In the genomic region with DNA sequence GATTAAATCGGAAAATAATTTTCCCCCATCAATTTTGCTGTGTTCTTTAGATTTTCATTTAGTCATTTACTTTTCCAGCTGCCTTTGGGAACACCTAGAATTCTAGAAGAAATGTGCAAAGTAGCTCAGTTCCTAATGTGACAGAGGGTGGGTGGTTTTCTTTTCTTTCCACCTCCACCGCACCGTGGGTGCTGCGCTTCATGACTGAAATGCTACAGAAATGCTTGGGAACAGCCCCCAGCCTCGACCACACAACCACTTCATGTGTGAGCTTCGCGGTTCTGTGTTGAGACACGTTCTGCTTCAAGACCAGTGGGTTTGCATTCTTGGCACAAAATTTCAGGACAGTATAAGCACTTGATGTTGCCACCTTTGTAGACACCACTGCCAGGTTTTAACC, we compare ENCODE assay signal across 34 cellular contexts.
"Had no signal": no experiment of that assay in that cellular context is flagged by ENCODE, and none has a peak within 500 bp of the region (broad histone marks: within the 10 kb centered on the region; RNA-seq: fewer than 3 reads in every experiment).

No MANE protein-coding gene starts in this region.

- H3K4me1 ChIP-seq: esophagus muscularis mucosa, gastrocnemius medialis had no signal

- H3K4me3 Mint-ChIP-seq: activated B cell treated with CpG ODN at 0.5 μM for 24 hours; activated CD8-positive, alpha-beta T cell treated with anti-CD3 and anti-CD28 coated beads for 36 hours; activated naive CD8-positive, alpha-beta T cell; activated T-cell treated with anti-CD3 and anti-CD28 coated beads, Interleukin-2, amount 50 U/mL, for 4 hours; activated T-helper 17 cell treated with anti-CD3 and anti-CD28 coated beads, Interleukin-2, amount 50 U/mL, for 72 hours; dendritic cell treated with granulocyte-macrophage colony-stimulating factor and Interleukin-4, amounts not matched to agents 40 ng/mL and 50 ng/mL, for 4 days; endodermal cell; T-helper 17 cell; T-helper 2 cell treated with Interferon-gamma antibody and Interleukin-4, amounts not matched to agents 5 μg/mL and 100 μg/mL, for 36 hours had no signal

- ATAC-seq: activated CD4-positive, CD25-positive, alpha-beta regulatory T cell treated with anti-CD3 and anti-CD28 coated beads, Interleukin-2, amount 50 U/mL, for 24 hours; activated CD8-positive, alpha-beta T cell treated with anti-CD3 and anti-CD28 coated beads for 36 hours; activated T-cell treated with anti-CD3 and anti-CD28 coated beads, Interleukin-2, amount 50 U/mL, for 4 hours; activated T-helper 17 cell treated with anti-CD3 and anti-CD28 coated beads, Interleukin-2, amount 50 U/mL, for 72 hours; foreskin keratinocyte; gastrocnemius medialis; T-helper 17 cell had no signal

- H3K4me3 ChIP-seq: coronary artery, dorsolateral prefrontal cortex, esophagus muscularis mucosa, gastrocnemius medialis had no signal

- H3K36me3 ChIP-seq: brain microvascular endothelial cell, gastrocnemius medialis had no signal

- DNase-seq: activated B cell treated with CpG ODN at 0.5 μM for 24 hours; activated CD4-positive, alpha-beta T cell treated with anti-CD3 and anti-CD28 coated beads for 48 hours; activated CD4-positive, alpha-beta T cell treated with anti-CD3 and anti-CD28 coated beads, Interleukin-2, amount 50 U/mL, for 1 hour; activated CD4-positive, alpha-beta T cell treated with anti-CD3 and anti-CD28 coated beads, Interleukin-2, amount 50 U/mL, for 48 hours; activated CD8-positive, alpha-beta memory T cell treated with anti-CD3 and anti-CD28 coated beads for 24 hours; activated CD8-positive, alpha-beta T cell treated with anti-CD3 and anti-CD28 coated beads for 36 hours; activated effector memory CD4-positive, alpha-beta T cell treated with Interleukin-2 at 50 U/mL for 16 hours; activated gamma-delta T cell treated with Interleukin-2 at 50 U/mL for 16 hours; activated naive CD4-positive, alpha-beta T cell treated with anti-CD3 and anti-CD28 coated beads, Interleukin-2, amount 50 U/mL, for 16 hours; activated naive CD4-positive, alpha-beta T cell treated with Interleukin-2 at 50 U/mL for 16 hours; activated T-cell treated with anti-CD3 and anti-CD28 coated beads, Interleukin-2, amount 50 U/mL, for 4 hours; amniotic stem cell; brain microvascular endothelial cell; central memory CD4-positive, alpha-beta T cell; cerebellar nuclear complex; effector memory CD4-positive, alpha-beta T cell; endodermal cell; erythroblast; foreskin keratinocyte; gastrocnemius medialis; glutamatergic neuron; T-helper 1 cell; T-helper 17 cell; T1000; WERI-Rb-1 had no signal

- H3K27ac ChIP-seq: brain microvascular endothelial cell, coronary artery, dorsolateral prefrontal cortex, esophagus muscularis mucosa, foreskin keratinocyte, gastrocnemius medialis, WERI-Rb-1 had no signal

- H3K4me1 Mint-ChIP-seq: activated B cell treated with CpG ODN at 0.5 μM for 24 hours; activated T-helper 17 cell treated with anti-CD3 and anti-CD28 coated beads, Interleukin-2, amount 50 U/mL, for 72 hours; T-helper 17 cell had no signal

- FAIRE-seq: astrocyte had no signal

- H3K27me3 ChIP-seq: brain microvascular endothelial cell, dorsolateral prefrontal cortex, esophagus muscularis mucosa, foreskin keratinocyte, gastrocnemius medialis had no signal

- H3K27ac Mint-ChIP-seq: activated B cell treated with CpG ODN at 0.5 μM for 24 hours; activated CD8-positive, alpha-beta T cell treated with anti-CD3 and anti-CD28 coated beads for 36 hours; activated naive CD8-positive, alpha-beta T cell; activated T-helper 17 cell treated with anti-CD3 and anti-CD28 coated beads, Interleukin-2, amount 50 U/mL, for 72 hours; dendritic cell treated with granulocyte-macrophage colony-stimulating factor and Interleukin-4, amounts not matched to agents 40 ng/mL and 50 ng/mL, for 4 days; endodermal cell; T-helper 17 cell; T-helper 2 cell treated with Interferon-gamma antibody and Interleukin-4, amounts not matched to agents 5 μg/mL and 100 μg/mL, for 36 hours had no signal

- H3K27me3 Mint-ChIP-seq: activated B cell treated with CpG ODN at 0.5 μM for 24 hours; activated CD8-positive, alpha-beta T cell treated with anti-CD3 and anti-CD28 coated beads for 36 hours; activated naive CD8-positive, alpha-beta T cell; activated T-helper 17 cell treated with anti-CD3 and anti-CD28 coated beads, Interleukin-2, amount 50 U/mL, for 72 hours; dendritic cell treated with granulocyte-macrophage colony-stimulating factor and Interleukin-4, amounts not matched to agents 40 ng/mL and 50 ng/mL, for 4 days; T-helper 17 cell had no signal

- H3K9me3 ChIP-seq: esophagus muscularis mucosa, gastrocnemius medialis had no signal

- H3K9me3 Mint-ChIP-seq: activated B cell treated with CpG ODN at 0.5 μM for 24 hours; activated T-cell treated with anti-CD3 and anti-CD28 coated beads, Interleukin-2, amount 50 U/mL, for 4 hours; activated T-helper 17 cell treated with anti-CD3 and anti-CD28 coated beads, Interleukin-2, amount 50 U/mL, for 72 hours; dendritic cell treated with granulocyte-macrophage colony-stimulating factor and Interleukin-4, amounts not matched to agents 40 ng/mL and 50 ng/mL, for 4 days; T-helper 2 cell treated with Interferon-gamma antibody and Interleukin-4, amounts not matched to agents 5 μg/mL and 100 μg/mL, for 36 hours had no signal
